In genomic region chr10:131812736-131813604, GRCh38 we compare ENCODE assay signal across 26 cellular contexts.
DNase-seq lines count a peak whose midpoint lies in the region; ATAC-seq and TF ChIP-seq lines count a peak whose summit lies in the region.
"Had no signal": no experiment of that assay in that cellular context is flagged by ENCODE, and none has a peak within 500 bp of the region (broad histone marks: within the 10 kb centered on the region; RNA-seq: fewer than 3 reads in every experiment).

No MANE protein-coding gene starts in this region.

- no peak overlapping the region for H3K9ac ChIP-seq in colonic mucosa (ENCODE audit: low read depth in 2 of 2, low read length in 2 of 2)
- H3K9ac ChIP-seq: BLaER1 treated with 17β-estradiol and CSF1 and Interleukin-3, amounts not matched to agents 10 nM and 100 nM had no signal

- H3K27ac ChIP-seq in heart right ventricle (no peak overlapping the region), colonic mucosa (no peak overlapping the region), aorta (ENCODE audit: low read depth in 1 of 2, low read length in 2 of 2) (no peak overlapping the region)
- H3K27ac ChIP-seq: BLaER1 treated with 17β-estradiol and CSF1 and Interleukin-3, amounts not matched to agents 10 nM and 100 nM; cardiac muscle cell; foreskin keratinocyte; pancreas; spleen; thoracic aorta had no signal

- H3K4me1 ChIP-seq in heart right ventricle (no peaks in the 10 kb centered on the region), colonic mucosa (no peaks in the 10 kb centered on the region), aorta (ENCODE audit: control insufficient read depth in 1 of 2, insufficient read depth in 2 of 2, low read length in 2 of 2) (no peaks in the 10 kb centered on the region)
- H3K4me1 ChIP-seq: foreskin keratinocyte, pancreas, spleen had no signal

- WGBS in heart right ventricle, 2 donors: 82 to 85% methylated on average over 24 of the region's 24 CpGs
- WGBS in aorta, 2 donors: 84 to 85% methylated on average over 24 of the region's 24 CpGs

- intact Hi-C loops in Right ventricle myocardium inferior (cut with DNase I): no loop called here
- intact Hi-C loops in heart right ventricle (cut with DNase I): no loop called here
- intact Hi-C loops in colonic mucosa (cut with DNase I): no loop called here
- intact Hi-C loops in aorta (cut with DNase I): no loop called here

- H3K36me3 ChIP-seq in heart right ventricle (no peaks in the 10 kb centered on the region), colonic mucosa (no peaks in the 10 kb centered on the region), aorta (ENCODE audit: control insufficient read depth in 1 of 2, insufficient read depth in 2 of 2, low read length in 1 of 2) (no peaks in the 10 kb centered on the region)
- H3K36me3 ChIP-seq: BLaER1 treated with 17β-estradiol and CSF1 and Interleukin-3, amounts not matched to agents 10 nM and 100 nM; cardiac muscle cell; pancreas; spleen; thoracic aorta had no signal

- peaks cover 0 to 62% (median 47%) of the 10 kb centered on the region in 7 donors for H3K27me3 ChIP-seq in heart right ventricle
- no peaks in the 10 kb centered on the region for H3K27me3 ChIP-seq in colonic mucosa
- no peaks in the 10 kb centered on the region for H3K27me3 ChIP-seq in aorta (ENCODE audit: control insufficient read depth in 1 of 2, insufficient read depth in 2 of 2, low read length in 1 of 2)
- H3K27me3 ChIP-seq: BLaER1 treated with 17β-estradiol and CSF1 and Interleukin-3, amounts not matched to agents 10 nM and 100 nM; foreskin keratinocyte had no signal

- no peak overlapping the region for H3K4me3 ChIP-seq in heart right ventricle
- no peak overlapping the region for H3K4me3 ChIP-seq in colonic mucosa
- no peak overlapping the region for H3K4me3 ChIP-seq in aorta (ENCODE audit: low read length in 2 of 2)
- H3K4me3 ChIP-seq: BLaER1 treated with 17β-estradiol and CSF1 and Interleukin-3, amounts not matched to agents 10 nM and 100 nM; cardiac muscle cell; pancreas; spleen; thoracic aorta had no signal

- DNase-seq in Right ventricle myocardium inferior (ENCODE audit: missing footprints) (peak; percentile 37), heart right ventricle (no peak), colonic mucosa (peak; percentile 6), mucosa of gallbladder (ENCODE audit: low spot score) (peak; percentile 7), aorta (peak; percentile 17 to 51), T1000 (lab: John Stamatoyannopoulos, UW) (no peak), globus pallidus (ENCODE audit: low spot score) (no peak)
- DNase-seq: activated CD4-positive, CD25-positive, alpha-beta regulatory T cell treated with anti-CD3 and anti-CD28 coated beads, Interleukin-2, amount 50 U/mL, for 72 hours; activated gamma-delta T cell; activated naive CD8-positive, alpha-beta T cell treated with anti-CD3 and anti-CD28 coated beads for 36 hours; activated T-cell treated with anti-CD3 and anti-CD28 coated beads, Interleukin-2, amount 50 U/mL, for 24 hours; foreskin keratinocyte; kidney glomerular epithelial cell; NCI-H1092 treated with DMSO at 0.1 percent for 48 hours; NCI-H1930; NCI-H524 treated with DMSO at 0.1 percent for 48 hours; OCI-M1; spleen; stimulated activated CD8-positive, alpha-beta memory T cell treated with anti-CD3 and anti-CD28 coated beads, Interleukin-4, amount 100 ng/mL, for 48 hours; T-helper 2 cell had no signal

- TF ChIP-seq CTCF in heart right ventricle (IDR thresholded peaks at IDR 0.05) (no peak), colonic mucosa (IDR thresholded peaks at IDR 0.05) (no peak)

- H3K9me3 ChIP-seq in heart right ventricle (no peaks in the 10 kb centered on the region), colonic mucosa (no peaks in the 10 kb centered on the region), aorta (ENCODE audit: control insufficient read depth, low read length) (no peaks in the 10 kb centered on the region)
- H3K9me3 ChIP-seq: BLaER1 treated with 17β-estradiol and CSF1 and Interleukin-3, amounts not matched to agents 10 nM and 100 nM; pancreas; spleen; thoracic aorta had no signal

- no peak for ATAC-seq in Right ventricle myocardium inferior
- no peak for ATAC-seq in heart right ventricle
- ATAC-seq in aorta (ENCODE audit: low FRiP score): no peak
- ATAC-seq: esophagus mucosa, foreskin keratinocyte, pancreas, right cardiac atrium had no signal

Comparison
In these comparisons a context has a peak if more than half of its experiments do, and no peak if none do; other contexts are left out.
1. DNase-seq: peak in Right ventricle myocardium inferior (single experiment), colonic mucosa (single experiment), mucosa of gallbladder (single experiment) and aorta (2 of 2); none in heart right ventricle (0 of 2), T1000 (single experiment) and globus pallidus (single experiment).